Comparison of ENCODE assay signal across 1 cellular context in genomic region chr1:150748859-150749719, GRCh38.
TF ChIP-seq lines count a peak whose summit lies in the region.

No MANE protein-coding gene starts in this region.

TF ChIP-seq in K562, 482 proteins besides CTCF, POLR2A, EP300 and RAD21 (continued from another document):
- no peak for TF ChIP-seq ZNF609 (CRISPR knock-in tag; IDR thresholded peaks at IDR 0.05; ENCODE audit: borderline replicate concordance)
- TF ChIP-seq ZNF592 (IDR thresholded peaks at IDR 0.05): peak; percentile 23; the same call in 1 of the 2 replicates
- TF ChIP-seq KAT2B (IDR thresholded peaks at IDR 0.05; ENCODE audit: low read depth, low read length): no peak
- TF ChIP-seq NR2C2 (CRISPR knock-in tag; IDR thresholded peaks at IDR 0.05): no peak
- no peak for TF ChIP-seq NR2C2 (tag; IDR thresholded peaks at IDR 0.05)
- peak; percentile 30; the same call in 1 of the 2 replicates for TF ChIP-seq ZFX (CRISPR knock-in tag; IDR thresholded peaks at IDR 0.05)
- no peak for TF ChIP-seq HMGN3 (IDR thresholded peaks at IDR 0.05; ENCODE audit: borderline replicate concordance, extremely low read depth, insufficient read length, low read depth, low read length)
- TF ChIP-seq ATF2 (CRISPR knock-in tag; IDR thresholded peaks at IDR 0.05): no peak
- TF ChIP-seq CCAR2 (IDR thresholded peaks at IDR 0.05; ENCODE audit: low read depth, low read length): no peak
- TF ChIP-seq GABPB1 (CRISPR knock-in tag; IDR thresholded peaks at IDR 0.05): no peak
- 0 out of 2 replicates have a peak, but pooled peaks have one; percentile 24 for TF ChIP-seq MAFG (tag; conservative IDR thresholded peaks at IDR 0.05)
- no peak for TF ChIP-seq ZNF431 (CRISPR knock-in tag; IDR thresholded peaks at IDR 0.05)
- TF ChIP-seq ZNF316 (IDR thresholded peaks at IDR 0.05): peak; percentile 86
- TF ChIP-seq ELF2 (CRISPR knock-in tag; IDR thresholded peaks at IDR 0.05): no peak
- TF ChIP-seq TGIF2 (CRISPR knock-in tag; IDR thresholded peaks at IDR 0.05): no peak
- TF ChIP-seq CC2D1A (IDR thresholded peaks at IDR 0.05): no peak
- TF ChIP-seq THRAP3 (IDR thresholded peaks at IDR 0.05; ENCODE audit: borderline replicate concordance): no peak
- no peak for TF ChIP-seq USF2 (CRISPR knock-in tag; IDR thresholded peaks at IDR 0.05)
- no peak for TF ChIP-seq MEF2D (tag; conservative IDR thresholded peaks at IDR 0.05; ENCODE audit: low read depth)
- TF ChIP-seq ZZZ3 (IDR thresholded peaks at IDR 0.05): no peak
